ENCODE assay signal across 8 cellular contexts in genomic region chr17:78253946-78254672, GRCh38. TPM values are rescaled to one million over a fixed set of nuclear protein-coding genes. Genes with fewer than 3 reads are reported as not detected.
A peak's percentile ranks its signal among the peaks of the same experiment; 100 is the strongest.
DNase-seq lines count a peak whose midpoint lies in the region; ATAC-seq, FAIRE-seq and TF ChIP-seq lines count a peak whose summit lies in the region.

No MANE protein-coding gene starts in this region.

- H3K14ac ChIP-seq in H1 (ENCODE audit: insufficient read length) = no peak overlapping the region

- H3K56ac ChIP-seq in H1 (replicated peaks; ENCODE audit: insufficient read length, low read depth, low read length) = peak overlapping the region; percentile 70

- H3K9me3 Mint-ChIP-seq in memory B cell = no peaks in the 10 kb centered on the region

- H4K20me1 ChIP-seq in H1 (replicated peaks in 1 of 2; ENCODE audit: control insufficient read depth in 1 of 2, insufficient read depth in 2 of 2, low read length in 2 of 2) = peaks cover 0 to 2% of the 10 kb centered on the region in 2 experiments

- peak overlapping the region; percentile 39 to 88 (median 81); a peak in 5 of 7 replicates for H3K9ac ChIP-seq in H1 (replicated peaks in 1 of 4; ENCODE audit: extremely low read depth in 1 of 4, low read depth in 3 of 4, low read length in 3 of 4)

- POLR2A ChIA-PET in H1 (lab: Charles Lee; ENCODE audit: partially characterized antibody) = interaction anchor here (0.7 to 4.0 kb wide), 9 partner anchors 9 to 167 kb away, joined by 3 to 23 read pairs (median 3); no protein-coding TSS in a partner anchor

- TF ChIP-seq EP300 in H1 (IDR thresholded peaks at IDR 0.05; ENCODE audit: borderline replicate concordance in 1 of 2, low read depth in 2 of 2, low read length in 2 of 2) = no peak

- peak overlapping the region; percentile 61 to 83 for H3K4me2 ChIP-seq in H1 (ENCODE audit: insufficient read depth in 1 of 2, low read depth in 2 of 2, low read length in 2 of 2)

- no peak overlapping the region for H2BK120ac ChIP-seq in H1 (replicated peaks; ENCODE audit: low read depth, low read length)

- no peak overlapping the region; the same call in 1 of the 2 replicates for H2AFZ ChIP-seq in H1 (ENCODE audit: low read length)

- H2BK12ac ChIP-seq in H1 (ENCODE audit: low read depth, low read length) = peak overlapping the region; percentile 12; the same call in 1 of the 2 replicates

- DNase-seq in GM12892 (ENCODE audit: insufficient read length) (peak; percentile 83), NOMO-1 (lab: John Stamatoyannopoulos, UW; ENCODE audit: unreplicated experiment in 2 of 2) (peak; percentile 72 to 81), H1 (ENCODE audit: low read depth in 1 of 2, low spot score in 2 of 2) (peak; percentile 57 to 94), memory B cell (ENCODE audit: low spot score in 2 of 2) (peak; percentile 77 to 83)
- DNase-seq in activated CD8-positive, alpha-beta memory T cell treated with anti-CD3 and anti-CD28 coated beads for 48 hours (ENCODE audit: low read depth in 2 of 3, low spot score in 2 of 3) = peak; percentile 51 to 69 (median 55)
- peak; percentile 64 to 76 (median 68) for DNase-seq in stimulated activated CD4-positive, alpha-beta T cell treated with anti-CD3 and anti-CD28 coated beads, TNF-alpha, amount 100 ng/mL, for 48 hours (ENCODE audit: low read depth in 3 of 3)

- H2BK15ac ChIP-seq in H1 (ENCODE audit: low read length) = peak overlapping the region; percentile 46; the same call in 1 of the 2 replicates

- no peak for TF ChIP-seq CTCF in H1 (IDR thresholded peaks at IDR 0.05; ENCODE audit: control extremely low read depth in 1 of 3, insufficient read depth in 1 of 3, low read depth in 1 of 3, low read length in 3 of 3)

- H3K23ac ChIP-seq in H1 (ENCODE audit: insufficient read length) = no peak overlapping the region

- H2BK20ac ChIP-seq in H1 (ENCODE audit: low read length) = no peak overlapping the region

- peak overlapping the region; percentile 91 for H3K27ac ChIP-seq in H1 (ENCODE audit: low read depth, low read length)

- H3K27me3 Mint-ChIP-seq in memory B cell = peaks cover 9% of the 10 kb centered on the region

- H2BK5ac ChIP-seq in H1 (ENCODE audit: low read depth, low read length) = peak overlapping the region; percentile 91; the same call in 1 of the 2 replicates

- no peaks in the 10 kb centered on the region for H3K79me1 ChIP-seq in H1 (ENCODE audit: low read depth, low read length)

- H3K36me3 ChIP-seq in H1 (ENCODE audit: control insufficient read depth in 2 of 4, insufficient read depth in 4 of 4, low read length in 3 of 4) = no peaks in the 10 kb centered on the region

- H2AK5ac ChIP-seq in H1 (ENCODE audit: low read depth, low read length) = no peak overlapping the region

- peaks cover 0 to 39% (median 29%) of the 10 kb centered on the region in 4 experiments; a peak in 6 of 7 replicates for H3K4me1 ChIP-seq in H1 (replicated peaks in 1 of 4; ENCODE audit: control insufficient read depth in 3 of 4, insufficient read depth in 4 of 4, low read length in 3 of 4)

- peaks cover 38% of the 10 kb centered on the region for H3K4me1 Mint-ChIP-seq in memory B cell

- FAIRE-seq in GM12892 (lab: Jason Lieb, UNC) (peak; percentile 97), H1 (lab: Jason Lieb, UNC) (no peak)

- no peaks in the 10 kb centered on the region for H3K27me3 ChIP-seq in H1 (replicated peaks in 1 of 4; ENCODE audit: control insufficient read depth in 3 of 4, extremely low read depth in 1 of 4, insufficient read depth in 3 of 4, low read length in 3 of 4)

- H3K36me3 Mint-ChIP-seq in memory B cell = no peaks in the 10 kb centered on the region

- peak overlapping the region; percentile 77 for H3K27ac Mint-ChIP-seq in memory B cell

- peak overlapping the region; percentile 94; the same call in 1 of the 2 replicates for H4K8ac ChIP-seq in H1 (ENCODE audit: extremely low read depth, insufficient read depth, low read length)

- CTCF ChIA-PET in H1 (lab: Charles Lee; ENCODE audit: partially characterized antibody) = interaction anchor here (1.0 to 4.9 kb wide), 9 partner anchors 15 to 190 kb away, joined by 3 to 28 read pairs (median 4); no protein-coding TSS in a partner anchor

- peak overlapping the region; percentile 63 for H3K4ac ChIP-seq in H1 (replicated peaks; ENCODE audit: insufficient read length, low read depth, low read length)

- H3K4me3 ChIP-seq in H1 (ENCODE audit: extremely low read depth in 1 of 4, insufficient read depth in 2 of 4, low read depth in 3 of 4, low read length in 4 of 4) = peak overlapping the region; percentile 62 to 72 (median 66)

- TF ChIP-seq RAD21 in H1 (IDR thresholded peaks at IDR 0.05 in 1 of 2, conservative IDR thresholded peaks at IDR 0.05 in 1 of 2; ENCODE audit: low read depth in 2 of 2, low read length in 2 of 2) = no peak

- peak overlapping the region; percentile 90 for H4K5ac ChIP-seq in H1 (ENCODE audit: insufficient read length, low read depth, low read length)

- TF ChIP-seq POLR2A in GM12892 (IDR thresholded peaks at IDR 0.05; ENCODE audit: low read depth, low read length) = no peak
- peak in 1 of 2 experiments; percentile 88; a peak in 2 of 3 replicates for TF ChIP-seq POLR2A in H1 (IDR thresholded peaks at IDR 0.05; ENCODE audit: control extremely low read depth in 1 of 2, low read depth in 2 of 2, low read length in 2 of 2)

- peak; percentile 26 for ATAC-seq in HG03565 (IDR thresholded peaks at IDR 0.05; ENCODE audit: unreplicated experiment)
- ATAC-seq in memory B cell (ENCODE audit: low read depth) = peak; percentile 57
- no peak for ATAC-seq in GM18873 (IDR thresholded peaks at IDR 0.05; ENCODE audit: low FRiP score, unreplicated experiment)

- H3K4me3 Mint-ChIP-seq in memory B cell = peak overlapping the region; percentile 87

- 11% methylated on average over 54 of the region's 73 CpGs; no CpG with 5 or more reads in 1 of the 2 experiments for WGBS in H1 (ENCODE audit: extremely low coverage in 1 of 2, insufficient coverage in 1 of 2, insufficient read length in 1 of 2, insufficient replicate concordance in 2 of 2, low coverage in 1 of 2, low lambda C conversion rate in 2 of 2, missing lambda C conversion rate in 1 of 2), 2 experiments

- no peaks in the 10 kb centered on the region for H3K9me3 ChIP-seq in H1 (ENCODE audit: insufficient read depth in 2 of 2, low read depth in 1 of 2, low read length in 1 of 2)

- H3K79me2 ChIP-seq in H1 (ENCODE audit: control insufficient read depth in 1 of 2, insufficient read depth in 2 of 2, low read length in 2 of 2) = no peaks in the 10 kb centered on the region

- peak overlapping the region; percentile 98 for H4K91ac ChIP-seq in H1 (replicated peaks; ENCODE audit: insufficient read length, low read length)

- peak overlapping the region; percentile 87 for H3K18ac ChIP-seq in H1 (ENCODE audit: extremely low read depth, low read length)

- H3K23me2 ChIP-seq in H1 (ENCODE audit: low read depth, low read length) = peaks cover 4% of the 10 kb centered on the region; the same call in 1 of the 2 replicates

TF ChIP-seq in H1, 55 proteins besides CTCF, POLR2A, EP300 and RAD21 (continues in another document):
- peak; percentile 66 for TF ChIP-seq TEAD4 (IDR thresholded peaks at IDR 0.05; ENCODE audit: low read depth, low read length)
- no peak for TF ChIP-seq ATF3 (IDR thresholded peaks at IDR 0.05; ENCODE audit: insufficient read depth, low read depth, low read length)
- TF ChIP-seq MAX (IDR thresholded peaks at IDR 0.05) = peak; percentile 92
- no peak for TF ChIP-seq CBX8 (IDR thresholded peaks at IDR 0.05; ENCODE audit: borderline replicate concordance, low read depth, low read length)
- TF ChIP-seq TBP (IDR thresholded peaks at IDR 0.05; ENCODE audit: low read depth, low read length) = peak; percentile 86
- no peak for TF ChIP-seq NRF1 (IDR thresholded peaks at IDR 0.05; ENCODE audit: low read depth, low read length)
- peak; percentile 87 for TF ChIP-seq POLR2AphosphoS5 (IDR thresholded peaks at IDR 0.05; ENCODE audit: low read depth, low read length)
- peak; percentile 57 for TF ChIP-seq KDM4A (IDR thresholded peaks at IDR 0.05; ENCODE audit: low read depth, low read length, severe bottlenecking)
- no peak for TF ChIP-seq GABPA (IDR thresholded peaks at IDR 0.05; ENCODE audit: borderline replicate concordance, insufficient read depth, low read length)
- no peak for TF ChIP-seq SUZ12 (IDR thresholded peaks at IDR 0.05; ENCODE audit: low read length)
- no peak for TF ChIP-seq SRF (IDR thresholded peaks at IDR 0.05; ENCODE audit: low read depth, low read length)
- TF ChIP-seq SIN3A (conservative IDR thresholded peaks at IDR 0.05 in 1 of 2, IDR thresholded peaks at IDR 0.05 in 1 of 2; ENCODE audit: low read depth in 1 of 2, low read length in 2 of 2) = peak in 1 of 2 experiments; percentile 71; a peak in 1 of 4 replicates

RNA-seq across cellular contexts. Expression of gene TMEM235, which starts 22.7 kb away (rescaled TPM):
- polyA plus RNA-seq in GM12892 (2012; ENCODE audit: missing spikeins) = not detected
- total RNA-seq in H1 (2021; fragmentation: NEBNext Ultra II Directional; extraction: Animal tissue kit (Norgen Biotek cat#: 25700)) = 0.15 TPM in 1 of 2 replicates, not detected in the other
- polyA plus RNA-seq in H1 (2011; rRNA removed) = 0.05 and 0.14 TPM in 2 replicates
- 0.17 TPM for polyA plus RNA-seq in H1 (2011; cell fraction: cytosol; rRNA removed)
- 0.68 TPM for polyA plus RNA-seq in H1 (2011; cell fraction: nucleus; rRNA removed)
- 0.13 to 0.36 TPM (median 0.23 TPM) in 4 replicates for polyA plus RNA-seq in H1 (2012, experiment 1 of 2)
- polyA plus RNA-seq in H1 (2012, experiment 2 of 2) = not detected
- 0.02 TPM for polyA plus RNA-seq in H1 (2013, experiment 1 of 2)
- not detected for polyA plus RNA-seq in H1 (2013, experiment 2 of 2)
- not detected in 2 replicates for polyA minus RNA-seq in H1 (2011; rRNA and poly(A)+ RNA removed)
- not detected for polyA minus RNA-seq in H1 (2011; cell fraction: cytosol; rRNA and poly(A)+ RNA removed)
- not detected for polyA minus RNA-seq in H1 (2011; cell fraction: nucleus; rRNA and poly(A)+ RNA removed)

RNA-seq across cellular contexts. Expression of gene BIRC5, which starts 40.1 kb away (rescaled TPM):
- 22.0 TPM for polyA plus RNA-seq in GM12892 (2012; ENCODE audit: missing spikeins)
- total RNA-seq in H1 (2021; fragmentation: NEBNext Ultra II Directional; extraction: Animal tissue kit (Norgen Biotek cat#: 25700)) = 106 and 108 TPM in 2 replicates
- polyA plus RNA-seq in H1 (2011; rRNA removed) = 42.2 and 48.8 TPM in 2 replicates
- 53.5 TPM for polyA plus RNA-seq in H1 (2011; cell fraction: cytosol; rRNA removed)
- 78.0 TPM for polyA plus RNA-seq in H1 (2011; cell fraction: nucleus; rRNA removed)
- polyA plus RNA-seq in H1 (2012, experiment 1 of 2) = 58.7 to 71.7 TPM (median 68.1 TPM) in 4 replicates
- polyA plus RNA-seq in H1 (2012, experiment 2 of 2) = 111 TPM
- polyA plus RNA-seq in H1 (2013, experiment 1 of 2) = 64.6 TPM
- 66.0 TPM for polyA plus RNA-seq in H1 (2013, experiment 2 of 2)
- polyA minus RNA-seq in H1 (2011; rRNA and poly(A)+ RNA removed) = 39.6 and 46.5 TPM in 2 replicates
- 43.1 TPM for polyA minus RNA-seq in H1 (2011; cell fraction: cytosol; rRNA and poly(A)+ RNA removed)
- 41.5 TPM for polyA minus RNA-seq in H1 (2011; cell fraction: nucleus; rRNA and poly(A)+ RNA removed)
